Comparison of ENCODE assay signal across 24 cellular contexts in the genomic region with DNA sequence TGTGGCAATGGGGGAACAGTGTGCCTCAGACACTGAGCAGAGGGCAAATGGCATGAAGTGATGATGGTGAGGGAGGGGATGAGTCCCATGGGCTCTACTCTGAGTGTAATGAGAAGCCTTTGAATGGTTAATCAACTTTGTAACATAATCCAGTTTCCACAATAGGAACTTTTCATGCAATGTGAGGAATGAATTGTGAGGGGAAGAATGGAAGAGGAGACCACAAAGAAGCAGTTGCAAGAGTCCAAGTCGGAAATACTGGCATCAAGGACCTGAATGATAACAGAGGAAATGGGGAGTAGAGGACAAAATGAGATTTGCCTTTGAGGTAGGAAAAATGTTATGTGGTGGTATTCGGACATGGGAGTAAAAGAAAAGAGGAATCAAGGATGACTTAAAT.
DNase-seq lines count a peak whose midpoint lies in the region; ATAC-seq, FAIRE-seq and TF ChIP-seq lines count a peak whose summit lies in the region.
"Had no signal": no experiment of that assay in that cellular context is flagged by ENCODE, and none has a peak within 500 bp of the region (broad histone marks: within the 10 kb centered on the region; RNA-seq: fewer than 3 reads in every experiment).

No MANE protein-coding gene starts in this region.

- no peaks in the 10 kb centered on the region for H3K36me3 Mint-ChIP-seq in astrocyte (ENCODE audit: low read depth, unreplicated experiment)
- H3K36me3 Mint-ChIP-seq in neural progenitor cell = no peaks in the 10 kb centered on the region
- H3K36me3 Mint-ChIP-seq: CD4-positive, CD25-positive, alpha-beta regulatory T cell had no signal

- no peaks in the 10 kb centered on the region for H3K79me2 ChIP-seq in astrocyte (ENCODE audit: insufficient read depth, low read length)
- no peaks in the 10 kb centered on the region for H3K79me2 ChIP-seq in neural progenitor cell (ENCODE audit: low read depth)

- H2AFZ ChIP-seq in astrocyte (ENCODE audit: low read depth, low read length) = no peak overlapping the region
- peak overlapping the region; percentile 58 for H2AFZ ChIP-seq in neural progenitor cell (replicated peaks)

- no peak overlapping the region for H3K9ac ChIP-seq in astrocyte (ENCODE audit: low read length)
- H3K9ac ChIP-seq in neural progenitor cell = no peak overlapping the region
- H3K9ac ChIP-seq: SK-N-SH had no signal

- POLR2A ChIA-PET in HEK293 (lab: Yijun Ruan, JAX) = no interaction called here

- H4K20me1 ChIP-seq in astrocyte (ENCODE audit: insufficient read depth, low read length) (no peaks in the 10 kb centered on the region), neural progenitor cell (ENCODE audit: low read depth) (no peaks in the 10 kb centered on the region)

- H3K4me3 ChIP-seq in HEK293 (ENCODE audit: low read depth, low read length) (no peak overlapping the region), astrocyte (ENCODE audit: insufficient read depth, low read depth, low read length) (no peak overlapping the region), neural progenitor cell (no peak overlapping the region)

- H3K27me3 ChIP-seq in astrocyte (ENCODE audit: insufficient read depth, low read length) (no peaks in the 10 kb centered on the region), neural progenitor cell (no peaks in the 10 kb centered on the region)
- H3K27me3 ChIP-seq: BE2C had no signal

- H3K4me1 ChIP-seq in HEK293 (ENCODE audit: control insufficient read depth, insufficient read depth, low read length) (peaks cover 3% of the 10 kb centered on the region; the same call in 1 of the 2 replicates), astrocyte (ENCODE audit: insufficient read depth, low read length) (no peaks in the 10 kb centered on the region), neural progenitor cell (peaks cover 21% of the 10 kb centered on the region)

- no peak overlapping the region for H3K4me2 ChIP-seq in astrocyte (ENCODE audit: low read length)
- H3K4me2 ChIP-seq in neural progenitor cell = peak overlapping the region; percentile 14
- H3K4me2 ChIP-seq: SK-N-SH had no signal

- no peak overlapping the region for H3K27ac Mint-ChIP-seq in astrocyte (ENCODE audit: unreplicated experiment)
- no peak overlapping the region for H3K27ac Mint-ChIP-seq in neural progenitor cell
- H3K27ac Mint-ChIP-seq: CD4-positive, CD25-positive, alpha-beta regulatory T cell; HFFc6 had no signal

- no peak for FAIRE-seq in astrocyte (lab: Jason Lieb, UNC)
- FAIRE-seq: H54, HepG2 had no signal

- CTCF ChIA-PET in HEK293 (lab: Yijun Ruan, JAX) = no interaction called here

- H3K9me3 ChIP-seq in HEK293 (ENCODE audit: control insufficient read depth, insufficient read depth, low read depth, low read length) (no peaks in the 10 kb centered on the region), astrocyte (ENCODE audit: insufficient read depth, low read depth, low read length) (no peaks in the 10 kb centered on the region), neural progenitor cell (ENCODE audit: low read depth) (no peaks in the 10 kb centered on the region)
- H3K9me3 ChIP-seq: BE2C, SK-N-SH had no signal

- H3K9me3 Mint-ChIP-seq in astrocyte (ENCODE audit: unreplicated experiment) (no peaks in the 10 kb centered on the region), neural progenitor cell (no peaks in the 10 kb centered on the region)
- H3K9me3 Mint-ChIP-seq: HFFc6 had no signal

- no peaks in the 10 kb centered on the region for H3K36me3 ChIP-seq in HEK293 (ENCODE audit: control insufficient read depth in 2 of 2, insufficient read depth in 1 of 2, low read length in 2 of 2)
- no peaks in the 10 kb centered on the region for H3K36me3 ChIP-seq in astrocyte (ENCODE audit: insufficient read depth, low read length)
- H3K36me3 ChIP-seq in neural progenitor cell = no peaks in the 10 kb centered on the region
- H3K36me3 ChIP-seq: BE2C had no signal

- H3K27ac ChIP-seq in HEK293 (ENCODE audit: extremely low read depth, low read depth, low read length) = no peak overlapping the region
- H3K27ac ChIP-seq in astrocyte (ENCODE audit: low read depth, low read length) = no peak overlapping the region
- H3K27ac ChIP-seq in neural progenitor cell = no peak overlapping the region

- TF ChIP-seq CTCF in HEK293 (tag by site-specific recombination; IDR thresholded peaks at IDR 0.05) (no peak), astrocyte (IDR thresholded peaks at IDR 0.05; ENCODE audit: insufficient read depth, low read depth, low read length) (no peak), neural progenitor cell (IDR thresholded peaks at IDR 0.05) (no peak)

- peaks cover 12% of the 10 kb centered on the region for H3K4me1 Mint-ChIP-seq in astrocyte (ENCODE audit: low read depth, unreplicated experiment)
- peaks cover 21% of the 10 kb centered on the region for H3K4me1 Mint-ChIP-seq in neural progenitor cell
- H3K4me1 Mint-ChIP-seq: CD4-positive, CD25-positive, alpha-beta regulatory T cell had no signal

- DNase-seq in astrocyte (ENCODE audit: low read depth) (peak; percentile 50), iris pigment epithelial cell (ENCODE audit: low read depth) (peak; percentile 4), neural progenitor cell (ENCODE audit: low spot score) (peak; percentile 34), DMS153 treated with DMSO at 0.1 percent for 48 hours (lab: John Stamatoyannopoulos, UW; ENCODE audit: unreplicated experiment) (no peak), glomerular visceral epithelial cell (ENCODE audit: extremely low spot score) (no peak)
- DNase-seq: BE2C; CD4-positive, CD25-positive, alpha-beta regulatory T cell; DMS79; HFFc6; KBM-7; MM.1S; NCI-H1092 treated with DMSO at 0.1 percent for 48 hours; NCI-H2029 treated with DMSO at 0.1 percent for 48 hours; NCI-H2171 treated with DMSO at 0.1 percent for 48 hours; NCI-H524 treated with DMSO at 0.1 percent for 48 hours; NCI-H82; SIG-M5; SK-N-SH had no signal

- no peak for ATAC-seq in GM21367 (IDR thresholded peaks at IDR 0.05; ENCODE audit: unreplicated experiment)
- ATAC-seq in GM21576 (IDR thresholded peaks at IDR 0.05; ENCODE audit: unreplicated experiment) = no peak
- ATAC-seq: HepG2, Panc1 had no signal

- H3K4me3 Mint-ChIP-seq in astrocyte (ENCODE audit: unreplicated experiment) (no peak overlapping the region), neural progenitor cell (no peak overlapping the region)
- H3K4me3 Mint-ChIP-seq: CD4-positive, CD25-positive, alpha-beta regulatory T cell; HFFc6 had no signal

- no peaks in the 10 kb centered on the region for H3K27me3 Mint-ChIP-seq in astrocyte (ENCODE audit: low read depth, unreplicated experiment)
- no peaks in the 10 kb centered on the region for H3K27me3 Mint-ChIP-seq in neural progenitor cell (ENCODE audit: insufficient read depth, low read depth)
- H3K27me3 Mint-ChIP-seq: CD4-positive, CD25-positive, alpha-beta regulatory T cell had no signal

- peaks cover 8% of the 10 kb centered on the region for H3F3A ChIP-seq in neural progenitor cell (ENCODE audit: low read depth)

TF ChIP-seq in HEK293, 187 proteins besides CTCF, POLR2A, EP300 and RAD21:
- TF ChIP-seq, protein P1, sequence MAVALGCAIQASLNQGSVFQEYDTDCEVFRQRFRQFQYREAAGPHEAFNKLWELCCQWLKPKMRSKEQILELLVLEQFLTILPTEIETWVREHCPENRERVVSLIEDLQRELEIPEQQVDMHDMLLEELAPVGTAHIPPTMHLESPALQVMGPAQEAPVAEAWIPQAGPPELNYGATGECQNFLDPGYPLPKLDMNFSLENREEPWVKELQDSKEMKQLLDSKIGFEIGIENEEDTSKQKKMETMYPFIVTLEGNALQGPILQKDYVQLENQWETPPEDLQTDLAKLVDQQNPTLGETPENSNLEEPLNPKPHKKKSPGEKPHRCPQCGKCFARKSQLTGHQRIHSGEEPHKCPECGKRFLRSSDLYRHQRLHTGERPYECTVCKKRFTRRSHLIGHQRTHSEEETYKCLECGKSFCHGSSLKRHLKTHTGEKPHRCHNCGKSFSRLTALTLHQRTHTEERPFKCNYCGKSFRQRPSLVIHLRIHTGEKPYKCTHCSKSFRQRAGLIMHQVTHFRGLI (tag by site-specific recombination; IDR thresholded peaks at IDR 0.05) = no peak
- TF ChIP-seq ZNF585B (tag by site-specific recombination; IDR thresholded peaks at IDR 0.05) = 0 out of 2 replicates have a peak, but pooled peaks have one; percentile 7
TF ChIP-seq in HEK293: peak in this region for 1.

Comparison
In these comparisons a context has a peak if more than half of its experiments do, and no peak if none do; other contexts are left out.
1. DNase-seq: peak in astrocyte (single experiment), iris pigment epithelial cell (single experiment) and neural progenitor cell (single experiment); none in DMS153 treated with DMSO at 0.1 percent for 48 hours (single experiment) and glomerular visceral epithelial cell (single experiment).